1 cellular context compared by ENCODE assay signal in the genomic region with DNA sequence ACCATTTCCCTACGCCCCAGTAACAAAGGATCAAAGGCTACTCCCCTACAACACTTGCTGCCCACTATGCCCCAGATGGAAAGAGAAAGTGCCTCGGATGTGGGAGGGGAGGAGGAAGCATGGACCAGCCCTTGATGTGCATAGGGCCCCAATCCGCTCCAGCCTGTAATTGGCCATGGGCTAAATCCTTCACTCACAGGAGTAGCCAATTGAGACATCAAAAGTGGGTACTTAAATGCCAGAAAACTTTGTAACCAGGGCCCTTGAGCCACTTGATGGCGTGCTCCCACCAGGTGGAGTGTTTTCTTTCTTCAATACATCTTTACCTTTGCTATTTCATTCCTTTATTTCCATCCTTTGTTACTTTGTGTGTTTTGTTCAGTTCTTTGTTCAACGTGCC.
TF ChIP-seq lines count a peak whose summit lies in the region.

No MANE protein-coding gene starts in this region.

TF ChIP-seq in Ishikawa, 13 proteins besides CTCF, POLR2A, EP300 and RAD21 (continued from another document):
- TF ChIP-seq, protein P1, sequence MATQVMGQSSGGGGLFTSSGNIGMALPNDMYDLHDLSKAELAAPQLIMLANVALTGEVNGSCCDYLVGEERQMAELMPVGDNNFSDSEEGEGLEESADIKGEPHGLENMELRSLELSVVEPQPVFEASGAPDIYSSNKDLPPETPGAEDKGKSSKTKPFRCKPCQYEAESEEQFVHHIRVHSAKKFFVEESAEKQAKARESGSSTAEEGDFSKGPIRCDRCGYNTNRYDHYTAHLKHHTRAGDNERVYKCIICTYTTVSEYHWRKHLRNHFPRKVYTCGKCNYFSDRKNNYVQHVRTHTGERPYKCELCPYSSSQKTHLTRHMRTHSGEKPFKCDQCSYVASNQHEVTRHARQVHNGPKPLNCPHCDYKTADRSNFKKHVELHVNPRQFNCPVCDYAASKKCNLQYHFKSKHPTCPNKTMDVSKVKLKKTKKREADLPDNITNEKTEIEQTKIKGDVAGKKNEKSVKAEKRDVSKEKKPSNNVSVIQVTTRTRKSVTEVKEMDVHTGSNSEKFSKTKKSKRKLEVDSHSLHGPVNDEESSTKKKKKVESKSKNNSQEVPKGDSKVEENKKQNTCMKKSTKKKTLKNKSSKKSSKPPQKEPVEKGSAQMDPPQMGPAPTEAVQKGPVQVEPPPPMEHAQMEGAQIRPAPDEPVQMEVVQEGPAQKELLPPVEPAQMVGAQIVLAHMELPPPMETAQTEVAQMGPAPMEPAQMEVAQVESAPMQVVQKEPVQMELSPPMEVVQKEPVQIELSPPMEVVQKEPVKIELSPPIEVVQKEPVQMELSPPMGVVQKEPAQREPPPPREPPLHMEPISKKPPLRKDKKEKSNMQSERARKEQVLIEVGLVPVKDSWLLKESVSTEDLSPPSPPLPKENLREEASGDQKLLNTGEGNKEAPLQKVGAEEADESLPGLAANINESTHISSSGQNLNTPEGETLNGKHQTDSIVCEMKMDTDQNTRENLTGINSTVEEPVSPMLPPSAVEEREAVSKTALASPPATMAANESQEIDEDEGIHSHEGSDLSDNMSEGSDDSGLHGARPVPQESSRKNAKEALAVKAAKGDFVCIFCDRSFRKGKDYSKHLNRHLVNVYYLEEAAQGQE (IDR thresholded peaks at IDR 0.05; ENCODE audit: low read depth) = no peak
- TF ChIP-seq, protein P2, sequence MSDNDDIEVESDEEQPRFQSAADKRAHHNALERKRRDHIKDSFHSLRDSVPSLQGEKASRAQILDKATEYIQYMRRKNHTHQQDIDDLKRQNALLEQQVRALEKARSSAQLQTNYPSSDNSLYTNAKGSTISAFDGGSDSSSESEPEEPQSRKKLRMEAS (IDR thresholded peaks at IDR 0.05) = no peak
- TF ChIP-seq CREB1 (IDR thresholded peaks at IDR 0.05; ENCODE audit: low read depth) (no peak), FOXM1 (IDR thresholded peaks at IDR 0.05; ENCODE audit: borderline replicate concordance, low read depth) (no peak), TEAD4 (IDR thresholded peaks at IDR 0.05) (no peak), TAF1 (IDR thresholded peaks at IDR 0.05; ENCODE audit: low read depth) (no peak), YY1 (IDR thresholded peaks at IDR 0.05; ENCODE audit: low read depth) (no peak)
- TF ChIP-seq, protein P3, sequence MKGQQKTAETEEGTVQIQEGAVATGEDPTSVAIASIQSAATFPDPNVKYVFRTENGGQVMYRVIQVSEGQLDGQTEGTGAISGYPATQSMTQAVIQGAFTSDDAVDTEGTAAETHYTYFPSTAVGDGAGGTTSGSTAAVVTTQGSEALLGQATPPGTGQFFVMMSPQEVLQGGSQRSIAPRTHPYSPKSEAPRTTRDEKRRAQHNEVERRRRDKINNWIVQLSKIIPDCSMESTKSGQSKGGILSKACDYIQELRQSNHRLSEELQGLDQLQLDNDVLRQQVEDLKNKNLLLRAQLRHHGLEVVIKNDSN (IDR thresholded peaks at IDR 0.05) = no peak
